In the genomic region with DNA sequence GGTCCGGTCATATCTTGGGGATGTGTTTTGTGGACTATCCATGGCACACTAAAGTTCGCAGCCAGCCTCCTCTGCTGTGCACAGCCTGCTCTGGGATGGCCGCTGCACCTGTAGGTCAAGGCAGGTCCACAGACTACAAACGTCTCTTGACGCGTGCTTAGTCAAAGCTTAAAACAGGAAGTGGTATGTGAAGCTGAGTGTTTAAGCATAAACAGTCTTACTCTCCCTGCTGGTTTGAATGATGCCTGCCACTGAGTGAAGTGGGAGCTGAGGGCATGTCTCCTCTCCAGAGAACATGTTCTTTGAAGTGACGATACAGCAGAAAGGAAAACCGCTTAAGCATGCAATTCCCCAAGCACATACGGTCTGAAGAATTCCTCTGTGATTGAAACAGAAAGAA, we compare ENCODE assay signal across 9 cellular contexts.
DNase-seq lines count a peak whose midpoint lies in the region; ATAC-seq, FAIRE-seq and TF ChIP-seq lines count a peak whose summit lies in the region.
"Had no signal": no experiment of that assay in that cellular context is flagged by ENCODE, and none has a peak within 500 bp of the region (broad histone marks: within the 10 kb centered on the region; RNA-seq: fewer than 3 reads in every experiment).

No MANE protein-coding gene starts in this region.

- ATAC-seq in GM18499 (IDR thresholded peaks at IDR 0.05; ENCODE audit: insufficient read depth, unreplicated experiment), result peak; percentile 77
- peak; percentile 91 for ATAC-seq in GM21737 (IDR thresholded peaks at IDR 0.05; ENCODE audit: unreplicated experiment)
- no peak for ATAC-seq in psoas muscle
- ATAC-seq in HepG2, result no peak

- no peaks in the 10 kb centered on the region for H3K36me3 ChIP-seq in parathyroid adenoma (ENCODE audit: control insufficient read depth, insufficient read depth, low read length)
- no peaks in the 10 kb centered on the region for H3K36me3 ChIP-seq in psoas muscle (ENCODE audit: insufficient read depth in 1 of 2, low read depth in 1 of 2)
- H3K36me3 ChIP-seq in HepG2 (replicated peaks in 1 of 2; ENCODE audit: control insufficient read depth in 1 of 2, insufficient read depth in 2 of 2, low read length in 2 of 2), result no peaks in the 10 kb centered on the region

- H3K9me3 Mint-ChIP-seq in activated T-cell treated with anti-CD3 and anti-CD28 coated beads, Interleukin-2, amount 50 U/mL, for 24 hours, result no peaks in the 10 kb centered on the region

- no peak for TF ChIP-seq POLR2A in HepG2 (IDR thresholded peaks at IDR 0.05; ENCODE audit: insufficient read depth in 1 of 2, low read depth in 2 of 2, low read length in 2 of 2)

- no peak for TF ChIP-seq EP300 in HepG2 (IDR thresholded peaks at IDR 0.05; ENCODE audit: low read depth in 2 of 2, low read length in 2 of 2)
- TF ChIP-seq EP300 in HepG2 (CRISPR knock-in tag; IDR thresholded peaks at IDR 0.05; ENCODE audit: borderline replicate concordance), result no peak

- H3K27me3 ChIP-seq in parathyroid adenoma (ENCODE audit: control insufficient read depth, insufficient read depth, low read length) (no peaks in the 10 kb centered on the region), psoas muscle (ENCODE audit: insufficient read depth in 3 of 3, low read length in 2 of 3) (no peaks in the 10 kb centered on the region), HepG2 (ENCODE audit: control insufficient read depth in 1 of 2, insufficient read depth in 2 of 2, low read length in 2 of 2) (no peaks in the 10 kb centered on the region)

- H4K20me1 ChIP-seq in HepG2 (ENCODE audit: insufficient read depth, low read length), result no peaks in the 10 kb centered on the region

- H3K27ac ChIP-seq in parathyroid adenoma (no peak overlapping the region), psoas muscle (no peak overlapping the region), HepG2 (ENCODE audit: extremely low read length, insufficient read depth, low read length) (no peak overlapping the region)

- H3K9ac ChIP-seq in parathyroid adenoma (no peak overlapping the region), HepG2 (ENCODE audit: insufficient read depth, low read depth, low read length) (no peak overlapping the region)

- peak overlapping the region; percentile 83 for H3K27ac Mint-ChIP-seq in activated T-cell treated with anti-CD3 and anti-CD28 coated beads, Interleukin-2, amount 50 U/mL, for 24 hours

- H3K4me3 ChIP-seq in parathyroid adenoma (ENCODE audit: low read depth, low read length) (no peak overlapping the region), psoas muscle (no peak overlapping the region), HepG2 (replicated peaks in 1 of 3; ENCODE audit: insufficient read depth in 1 of 3, low read depth in 2 of 3, low read length in 3 of 3) (no peak overlapping the region)

- POLR2A ChIA-PET in HepG2 (lab: Yijun Ruan, JAX), result no interaction called here

- H3K79me2 ChIP-seq in parathyroid adenoma (no peaks in the 10 kb centered on the region), HepG2 (ENCODE audit: insufficient read depth, low read length) (no peaks in the 10 kb centered on the region)

- no peaks in the 10 kb centered on the region for H3K27me3 Mint-ChIP-seq in activated T-cell treated with anti-CD3 and anti-CD28 coated beads, Interleukin-2, amount 50 U/mL, for 24 hours

- H3K4me1 ChIP-seq in parathyroid adenoma, result no peaks in the 10 kb centered on the region
- no peaks in the 10 kb centered on the region for H3K4me1 ChIP-seq in psoas muscle
- H3K4me1 ChIP-seq in HepG2 (ENCODE audit: insufficient read depth, low read length), result peaks cover 11% of the 10 kb centered on the region

- no peak for TF ChIP-seq RAD21 in HepG2 (CRISPR knock-in tag; IDR thresholded peaks at IDR 0.05)

- DNase-seq in M059J (ENCODE audit: low read depth), result peak; percentile 69
- peak; percentile 54 for DNase-seq in activated T-cell treated with anti-CD3 and anti-CD28 coated beads, Interleukin-2, amount 50 U/mL, for 24 hours
- DNase-seq in occipital lobe (lab: John Stamatoyannopoulos, UW), result no peak
- DNase-seq in psoas muscle, result no peak
- DNase-seq in HepG2 (ENCODE audit: low spot score), result no peak

- in situ Hi-C loops in HepG2 (cut with HindIII; ENCODE audit: extremely low pct_ligation_motif_present, low pct_unique_long_range_greater_than_20kb), result loop anchor here (5.0 kb wide), 2 partner anchors 460 to 645 kb away; no protein-coding TSS in a partner anchor

- H2AFZ ChIP-seq in parathyroid adenoma (peak overlapping the region; percentile 33), HepG2 (ENCODE audit: low read length) (no peak overlapping the region)

- CTCF ChIA-PET in HepG2 (lab: Yijun Ruan, JAX; ENCODE audit: low intra/inter-chr PET ratio, low total read pairs), result interaction anchor here (0.7 to 3.7 kb wide), 7 partner anchors 10 to 465 kb away, joined by 3 to 26 read pairs (median 9); no protein-coding TSS in a partner anchor

- intact Hi-C loops in psoas muscle (cut with DNase I) (loop anchor here (5.0 to 10.0 kb wide), 6 partner anchors 260 to 645 kb away; no protein-coding TSS in a partner anchor), HepG2 (cut with micrococcal nuclease; ENCODE audit: unreplicated experiment) (loop anchor here (1.0 to 5.0 kb wide), 4 partner anchors 130 to 530 kb away; no protein-coding TSS in a partner anchor)

- 75 to 84% (median 80%) methylated on average over 9 of the region's 9 CpGs for WGBS in psoas muscle, 3 donors
- 96% methylated on average over 9 of the region's 9 CpGs for WGBS in HepG2 (ENCODE audit: low lambda C conversion rate)

- no TSS peak for BruUV-seq in HepG2 (replicated peaks; lab: Mats Ljungman, UMichigan)

- FAIRE-seq in HepG2 (lab: Jason Lieb, UNC), result no peak
- FAIRE-seq: TTC549 had no signal

- H3K4me3 Mint-ChIP-seq in activated T-cell treated with anti-CD3 and anti-CD28 coated beads, Interleukin-2, amount 50 U/mL, for 24 hours, result peak overlapping the region; percentile 53

- no peak overlapping the region for H3K4me2 ChIP-seq in parathyroid adenoma (ENCODE audit: low read length)
- H3K4me2 ChIP-seq in HepG2 (ENCODE audit: low read depth, low read length), result no peak overlapping the region

- no peak for TF ChIP-seq CTCF in parathyroid adenoma (IDR thresholded peaks at IDR 0.05)
- TF ChIP-seq CTCF in psoas muscle (IDR thresholded peaks at IDR 0.05), result no peak
- TF ChIP-seq CTCF in HepG2 (CRISPR knock-in tag; IDR thresholded peaks at IDR 0.05), result no peak

- peaks cover 28% of the 10 kb centered on the region for H3K4me1 Mint-ChIP-seq in activated T-cell treated with anti-CD3 and anti-CD28 coated beads, Interleukin-2, amount 50 U/mL, for 24 hours (ENCODE audit: low read depth)

- no peaks in the 10 kb centered on the region for H3K36me3 Mint-ChIP-seq in activated T-cell treated with anti-CD3 and anti-CD28 coated beads, Interleukin-2, amount 50 U/mL, for 24 hours (ENCODE audit: low read depth)

- no peaks in the 10 kb centered on the region for H3K9me3 ChIP-seq in parathyroid adenoma (ENCODE audit: control insufficient read depth, low read length)
- no peaks in the 10 kb centered on the region for H3K9me3 ChIP-seq in psoas muscle
- H3K9me3 ChIP-seq in HepG2 (ENCODE audit: low read length), result no peaks in the 10 kb centered on the region

TF ChIP-seq in HepG2, 621 proteins besides CTCF, POLR2A, EP300 and RAD21:
- TF ChIP-seq MAFK (conservative IDR thresholded peaks at IDR 0.05 in 1 of 2, IDR thresholded peaks at IDR 0.05 in 1 of 2; ENCODE audit: low read length in 2 of 2), result peak in 1 of 2 experiments; percentile 33; a peak in 2 of 4 replicates
- TF ChIP-seq, protein P1, sequence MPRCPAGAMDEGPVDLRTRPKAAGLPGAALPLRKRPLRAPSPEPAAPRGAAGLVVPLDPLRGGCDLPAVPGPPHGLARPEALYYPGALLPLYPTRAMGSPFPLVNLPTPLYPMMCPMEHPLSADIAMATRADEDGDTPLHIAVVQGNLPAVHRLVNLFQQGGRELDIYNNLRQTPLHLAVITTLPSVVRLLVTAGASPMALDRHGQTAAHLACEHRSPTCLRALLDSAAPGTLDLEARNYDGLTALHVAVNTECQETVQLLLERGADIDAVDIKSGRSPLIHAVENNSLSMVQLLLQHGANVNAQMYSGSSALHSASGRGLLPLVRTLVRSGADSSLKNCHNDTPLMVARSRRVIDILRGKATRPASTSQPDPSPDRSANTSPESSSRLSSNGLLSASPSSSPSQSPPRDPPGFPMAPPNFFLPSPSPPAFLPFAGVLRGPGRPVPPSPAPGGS (CRISPR knock-in tag; IDR thresholded peaks at IDR 0.05), result no peak

Comparison
In these comparisons a context has a peak if more than half of its experiments do, and no peak if none do; other contexts are left out.
1. ATAC-seq: peak in GM18499 (single experiment) and GM21737 (single experiment); none in psoas muscle (0 of 4) and HepG2 (single experiment).
2. DNase-seq: peak in M059J (single experiment) and activated T-cell treated with anti-CD3 and anti-CD28 coated beads, Interleukin-2, amount 50 U/mL, for 24 hours (single experiment); none in occipital lobe (single experiment), psoas muscle (0 of 2) and HepG2 (single experiment).